ENCODE assay signal across 1 cellular context in genomic region chr13:99442273-99442895, GRCh38.
A peak's percentile ranks its signal among the peaks of the same experiment; 100 is the strongest.
TF ChIP-seq lines count a peak whose summit lies in the region.

No MANE protein-coding gene starts in this region.

TF ChIP-seq in IMR-90, 13 proteins besides CTCF, POLR2A, EP300 and RAD21 (continued from another document):
- TF ChIP-seq USF2 (IDR thresholded peaks at IDR 0.05; ENCODE audit: low read depth, low read length) (no peak), SMC3 (IDR thresholded peaks at IDR 0.05; ENCODE audit: low read depth, low read length) (peak; percentile 73), MXI1 (IDR thresholded peaks at IDR 0.05; ENCODE audit: borderline replicate concordance, low read depth, low read length) (no peak), CEBPB (IDR thresholded peaks at IDR 0.05; ENCODE audit: low read depth, low read length) (no peak)
